ENCODE assay signal across 23 cellular contexts in the genomic region with DNA sequence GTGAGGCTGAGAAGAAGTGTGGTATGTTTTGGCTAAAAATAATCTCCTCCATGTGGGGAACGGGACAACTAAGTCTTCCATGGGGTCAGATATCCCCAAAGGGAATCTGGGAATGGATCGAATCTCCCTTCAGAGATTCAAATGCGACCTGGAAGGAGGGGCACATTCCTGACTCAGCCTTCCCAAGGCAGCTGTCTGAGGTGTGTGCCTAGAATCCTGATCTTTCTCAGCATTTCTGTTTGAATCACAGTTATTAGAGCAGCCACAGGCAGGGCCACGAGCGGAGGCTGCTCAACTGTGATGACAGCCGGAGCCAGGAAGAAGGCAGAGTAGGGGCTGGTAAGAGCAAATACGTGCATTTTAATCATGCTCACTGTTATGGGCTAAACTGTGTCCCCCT.
A peak's percentile ranks its signal among the peaks of the same experiment; 100 is the strongest.
DNase-seq lines count a peak whose midpoint lies in the region; ATAC-seq and TF ChIP-seq lines count a peak whose summit lies in the region.
"Had no signal": no experiment of that assay in that cellular context is flagged by ENCODE, and none has a peak within 500 bp of the region (broad histone marks: within the 10 kb centered on the region; RNA-seq: fewer than 3 reads in every experiment).

No MANE protein-coding gene starts in this region.

- peaks cover 0 to 12% (median 0%) of the 10 kb centered on the region in 11 experiments; a peak in 3 of 22 replicates for H3K27me3 ChIP-seq in BLaER1 treated with 17β-estradiol and CSF1 and Interleukin-3, amounts not matched to agents 10 nM and 100 nM
- peaks cover 8% of the 10 kb centered on the region for H3K27me3 ChIP-seq in WERI-Rb-1 (ENCODE audit: insufficient read depth, low read depth, severe bottlenecking)

- CTCF ChIA-PET in WTC11 (lab: Charles Lee): interaction anchor here (0.9 to 1.8 kb wide), 3 partner anchors 15 to 278 kb away, joined by 3 to 6 read pairs (median 5); no protein-coding TSS in a partner anchor

- H3K36me3 Mint-ChIP-seq in WTC11: no peaks in the 10 kb centered on the region
- H3K36me3 Mint-ChIP-seq in progenitor cell of endocrine pancreas (ENCODE audit: insufficient read depth): no peaks in the 10 kb centered on the region
- H3K36me3 Mint-ChIP-seq in immature natural killer cell: peaks cover 0 to 8% (median 3%) of the 10 kb centered on the region in 3 donors
- H3K36me3 Mint-ChIP-seq in chondrocyte (ENCODE audit: low read depth): peaks cover 2% of the 10 kb centered on the region
- H3K36me3 Mint-ChIP-seq: CD8-positive, alpha-beta T cell had no signal

- no peak overlapping the region for H3K4me3 ChIP-seq in BLaER1 treated with 17β-estradiol and CSF1 and Interleukin-3, amounts not matched to agents 10 nM and 100 nM
- no peak overlapping the region for H3K4me3 ChIP-seq in WERI-Rb-1 (ENCODE audit: low read depth, low read length)
- H3K4me3 ChIP-seq: GM12878 had no signal

- no peak overlapping the region for H3K9ac ChIP-seq in BLaER1 treated with 17β-estradiol and CSF1 and Interleukin-3, amounts not matched to agents 10 nM and 100 nM

- POLR2A ChIA-PET in WTC11 (lab: Charles Lee): no interaction called here

- H3K4me3 Mint-ChIP-seq in WTC11 (no peak overlapping the region), progenitor cell of endocrine pancreas (ENCODE audit: low read depth) (no peak overlapping the region), immature natural killer cell (no peak overlapping the region), chondrocyte (ENCODE audit: unreplicated experiment) (no peak overlapping the region)
- H3K4me3 Mint-ChIP-seq: B cell; CD8-positive, alpha-beta T cell had no signal

- H3K27me3 Mint-ChIP-seq in WTC11 (ENCODE audit: low read depth) (no peaks in the 10 kb centered on the region; the same call in 1 of the 2 replicates), progenitor cell of endocrine pancreas (no peaks in the 10 kb centered on the region), immature natural killer cell (ENCODE audit: low read depth in 3 of 3) (peaks cover 7 to 18% (median 11%) of the 10 kb centered on the region in 3 donors), chondrocyte (ENCODE audit: low read depth) (no peaks in the 10 kb centered on the region)

- H4K20me1 ChIP-seq in BLaER1 treated with 17β-estradiol and CSF1 and Interleukin-3, amounts not matched to agents 10 nM and 100 nM: no peaks in the 10 kb centered on the region

- ATAC-seq in WTC11 (peak; percentile 79), HG03025 (IDR thresholded peaks at IDR 0.05; ENCODE audit: low FRiP score, unreplicated experiment) (no peak)
- ATAC-seq: CD8-positive, alpha-beta T cell; GM12878; HepG2 had no signal

- peaks cover 9 to 34% (median 28%) of the 10 kb centered on the region in 10 experiments for H3K4me1 ChIP-seq in BLaER1 treated with 17β-estradiol and CSF1 and Interleukin-3, amounts not matched to agents 10 nM and 100 nM

- no peak overlapping the region for H3K27ac ChIP-seq in BLaER1 treated with 17β-estradiol and CSF1 and Interleukin-3, amounts not matched to agents 10 nM and 100 nM
- H3K27ac ChIP-seq in WERI-Rb-1: no peak overlapping the region

- no peak for TF ChIP-seq CTCF in WTC11 (IDR thresholded peaks at IDR 0.05)
- TF ChIP-seq CTCF in progenitor cell of endocrine pancreas (IDR thresholded peaks at IDR 0.05; ENCODE audit: unreplicated experiment): no peak
- TF ChIP-seq CTCF in WERI-Rb-1 (IDR thresholded peaks at IDR 0.05; ENCODE audit: low read depth, low read length): no peak
- no peak for TF ChIP-seq CTCF in chondrocyte (IDR thresholded peaks at IDR 0.05)

- H3K4me1 Mint-ChIP-seq in WTC11 (peaks cover 23% of the 10 kb centered on the region), progenitor cell of endocrine pancreas (ENCODE audit: low read depth) (peaks cover 26% of the 10 kb centered on the region), immature natural killer cell (peaks cover 18 to 26% of the 10 kb centered on the region in 2 donors), chondrocyte (ENCODE audit: low read depth) (peaks cover 16% of the 10 kb centered on the region)

- H3K36me3 ChIP-seq in BLaER1 treated with 17β-estradiol and CSF1 and Interleukin-3, amounts not matched to agents 10 nM and 100 nM: no peaks in the 10 kb centered on the region
- H3K36me3 ChIP-seq in WERI-Rb-1: no peaks in the 10 kb centered on the region

- DNase-seq in WTC11 (ENCODE audit: low spot score) (no peak), iPS-NIHi11 (ENCODE audit: low spot score) (peak; percentile 43), progenitor cell of endocrine pancreas (ENCODE audit: low spot score, unreplicated experiment) (no peak), WERI-Rb-1 (no peak), immature natural killer cell (no peak), chondrocyte (ENCODE audit: low spot score) (no peak)
- DNase-seq: 8988T; CD8-positive, alpha-beta T cell; DMS53; EL; GOT3; KBM-7; NCI-H1105 treated with DMSO at 0.1 percent for 48 hours; NCI-H1694 treated with DMSO at 0.1 percent for 48 hours; NCI-H510A treated with DMSO at 0.1 percent for 48 hours; NCI-H774; OCI-M1; SHP77 had no signal

- H3K9me3 Mint-ChIP-seq in WTC11: peaks cover 10% of the 10 kb centered on the region
- H3K9me3 Mint-ChIP-seq in progenitor cell of endocrine pancreas (ENCODE audit: low read depth): no peaks in the 10 kb centered on the region
- H3K9me3 Mint-ChIP-seq in immature natural killer cell: no peaks in the 10 kb centered on the region
- H3K9me3 Mint-ChIP-seq in chondrocyte (ENCODE audit: low read depth): peaks cover 9% of the 10 kb centered on the region

- H3K27ac Mint-ChIP-seq in WTC11: no peak overlapping the region; the same call in 1 of the 2 replicates
- H3K27ac Mint-ChIP-seq in progenitor cell of endocrine pancreas: peak overlapping the region; percentile 29
- H3K27ac Mint-ChIP-seq in immature natural killer cell: no peak overlapping the region
- H3K27ac Mint-ChIP-seq in chondrocyte (ENCODE audit: unreplicated experiment): no peak overlapping the region
- H3K27ac Mint-ChIP-seq: B cell; CD8-positive, alpha-beta T cell had no signal

- peaks cover 10 to 18% (median 13%) of the 10 kb centered on the region in 11 experiments; a peak in 18 of 22 replicates for H3K9me3 ChIP-seq in BLaER1 treated with 17β-estradiol and CSF1 and Interleukin-3, amounts not matched to agents 10 nM and 100 nM (replicated peaks in 1 of 11)
- peaks cover 5% of the 10 kb centered on the region for H3K9me3 ChIP-seq in WERI-Rb-1 (ENCODE audit: severe bottlenecking)

- H3K4me2 ChIP-seq in BLaER1 treated with 17β-estradiol and CSF1 and Interleukin-3, amounts not matched to agents 10 nM and 100 nM: peak overlapping the region in 8 of 11 experiments; percentile 31 to 50 (median 44); a peak in 13 of 22 replicates

TF ChIP-seq in WTC11, 78 proteins besides CTCF, POLR2A, EP300 and RAD21:
- no peak for TF ChIP-seq NFATC4 (CRISPR knock-in tag; IDR thresholded peaks at IDR 0.05)
- TF ChIP-seq, protein P1, sequence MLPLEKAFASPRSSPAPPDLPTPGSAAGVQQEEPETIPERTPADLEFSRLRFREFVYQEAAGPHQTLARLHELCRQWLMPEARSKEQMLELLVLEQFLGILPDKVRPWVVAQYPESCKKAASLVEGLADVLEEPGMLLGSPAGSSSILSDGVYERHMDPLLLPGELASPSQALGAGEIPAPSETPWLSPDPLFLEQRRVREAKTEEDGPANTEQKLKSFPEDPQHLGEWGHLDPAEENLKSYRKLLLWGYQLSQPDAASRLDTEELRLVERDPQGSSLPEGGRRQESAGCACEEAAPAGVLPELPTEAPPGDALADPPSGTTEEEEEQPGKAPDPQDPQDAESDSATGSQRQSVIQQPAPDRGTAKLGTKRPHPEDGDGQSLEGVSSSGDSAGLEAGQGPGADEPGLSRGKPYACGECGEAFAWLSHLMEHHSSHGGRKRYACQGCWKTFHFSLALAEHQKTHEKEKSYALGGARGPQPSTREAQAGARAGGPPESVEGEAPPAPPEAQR (CRISPR knock-in tag; IDR thresholded peaks at IDR 0.05): no peak
- TF ChIP-seq, protein P2, sequence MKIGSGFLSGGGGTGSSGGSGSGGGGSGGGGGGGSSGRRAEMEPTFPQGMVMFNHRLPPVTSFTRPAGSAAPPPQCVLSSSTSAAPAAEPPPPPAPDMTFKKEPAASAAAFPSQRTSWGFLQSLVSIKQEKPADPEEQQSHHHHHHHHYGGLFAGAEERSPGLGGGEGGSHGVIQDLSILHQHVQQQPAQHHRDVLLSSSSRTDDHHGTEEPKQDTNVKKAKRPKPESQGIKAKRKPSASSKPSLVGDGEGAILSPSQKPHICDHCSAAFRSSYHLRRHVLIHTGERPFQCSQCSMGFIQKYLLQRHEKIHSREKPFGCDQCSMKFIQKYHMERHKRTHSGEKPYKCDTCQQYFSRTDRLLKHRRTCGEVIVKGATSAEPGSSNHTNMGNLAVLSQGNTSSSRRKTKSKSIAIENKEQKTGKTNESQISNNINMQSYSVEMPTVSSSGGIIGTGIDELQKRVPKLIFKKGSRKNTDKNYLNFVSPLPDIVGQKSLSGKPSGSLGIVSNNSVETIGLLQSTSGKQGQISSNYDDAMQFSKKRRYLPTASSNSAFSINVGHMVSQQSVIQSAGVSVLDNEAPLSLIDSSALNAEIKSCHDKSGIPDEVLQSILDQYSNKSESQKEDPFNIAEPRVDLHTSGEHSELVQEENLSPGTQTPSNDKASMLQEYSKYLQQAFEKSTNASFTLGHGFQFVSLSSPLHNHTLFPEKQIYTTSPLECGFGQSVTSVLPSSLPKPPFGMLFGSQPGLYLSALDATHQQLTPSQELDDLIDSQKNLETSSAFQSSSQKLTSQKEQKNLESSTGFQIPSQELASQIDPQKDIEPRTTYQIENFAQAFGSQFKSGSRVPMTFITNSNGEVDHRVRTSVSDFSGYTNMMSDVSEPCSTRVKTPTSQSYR (CRISPR knock-in tag; IDR thresholded peaks at IDR 0.05): no peak
- TF ChIP-seq, protein P3, sequence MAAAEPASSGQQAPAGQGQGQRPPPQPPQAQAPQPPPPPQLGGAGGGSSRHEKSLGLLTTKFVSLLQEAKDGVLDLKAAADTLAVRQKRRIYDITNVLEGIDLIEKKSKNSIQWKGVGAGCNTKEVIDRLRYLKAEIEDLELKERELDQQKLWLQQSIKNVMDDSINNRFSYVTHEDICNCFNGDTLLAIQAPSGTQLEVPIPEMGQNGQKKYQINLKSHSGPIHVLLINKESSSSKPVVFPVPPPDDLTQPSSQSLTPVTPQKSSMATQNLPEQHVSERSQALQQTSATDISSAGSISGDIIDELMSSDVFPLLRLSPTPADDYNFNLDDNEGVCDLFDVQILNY (CRISPR knock-in tag; IDR thresholded peaks at IDR 0.05): no peak
